Comparison of ENCODE assay signal across 8 cellular contexts in the genomic region with DNA sequence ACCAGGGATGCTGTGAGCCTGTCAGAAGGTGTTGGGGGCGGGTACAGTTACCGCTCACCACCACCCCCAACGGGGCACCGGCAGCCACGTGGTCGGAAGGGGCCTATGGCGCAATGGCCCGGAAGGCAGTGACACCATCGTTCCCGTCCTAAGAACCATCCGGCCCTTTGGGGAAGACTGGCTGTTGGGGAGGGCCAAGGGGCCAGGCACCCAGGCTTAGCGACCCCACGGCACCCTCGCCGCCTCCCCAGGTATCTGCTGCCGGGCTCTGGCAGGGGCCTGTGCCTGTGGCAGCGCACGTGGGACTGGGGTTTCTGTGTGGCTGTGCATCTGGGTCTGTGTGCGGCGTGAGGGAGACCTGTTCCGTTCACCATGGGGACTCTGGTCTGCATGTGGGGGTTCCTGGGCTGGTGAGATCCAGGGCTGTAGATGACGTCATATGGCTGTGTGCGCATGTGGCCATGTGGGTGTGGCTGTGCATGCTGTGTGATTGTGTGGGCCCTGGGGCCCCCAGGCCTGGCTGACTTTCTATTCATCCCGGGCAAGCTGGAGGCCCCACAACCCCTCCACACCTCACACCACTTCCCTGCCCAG. TPM values are rescaled to one million over a fixed set of nuclear protein-coding genes. Genes with fewer than 3 reads are reported as not detected.
DNase-seq lines count a peak whose midpoint lies in the region; ATAC-seq, FAIRE-seq and TF ChIP-seq lines count a peak whose summit lies in the region.

No MANE protein-coding gene starts in this region.

- H3K9me3 Mint-ChIP-seq in activated naive CD4-positive, alpha-beta T cell treated with anti-CD3 and anti-CD28 coated beads for 36 hours = no peaks in the 10 kb centered on the region

- H3K27me3 ChIP-seq in muscle layer of duodenum (ENCODE audit: low read depth, low read length) (no peaks in the 10 kb centered on the region), suprapubic skin (no peaks in the 10 kb centered on the region)

- H3K36me3 ChIP-seq in muscle layer of duodenum (ENCODE audit: control insufficient read depth in 1 of 2, insufficient read depth in 2 of 2, low read length in 2 of 2) (no peaks in the 10 kb centered on the region), suprapubic skin (no peaks in the 10 kb centered on the region)

- 61% methylated on average over 12 of the region's 24 CpGs for WGBS in suprapubic skin

- TF ChIP-seq POLR2A in GM12892 (IDR thresholded peaks at IDR 0.05; ENCODE audit: low read depth, low read length) (peak; percentile 69; the same call in 1 of the 2 replicates), suprapubic skin (IDR thresholded peaks at IDR 0.05) (peak in 1 of 2 donors; percentile 19)

- peak overlapping the region; percentile 56 for H3K27ac ChIP-seq in muscle layer of duodenum (ENCODE audit: low read length)
- H3K27ac ChIP-seq in suprapubic skin = peak overlapping the region; percentile 15

- FAIRE-seq in GM12892 (lab: Jason Lieb, UNC) = peak; percentile 96

- no peak for TF ChIP-seq CTCF in suprapubic skin (IDR thresholded peaks at IDR 0.05)

- peaks cover 0 to 4% of the 10 kb centered on the region in 2 donors for H3K4me1 ChIP-seq in muscle layer of duodenum (ENCODE audit: control insufficient read depth in 1 of 2, insufficient read depth in 2 of 2, low read length in 2 of 2)
- H3K4me1 ChIP-seq in suprapubic skin = peaks cover 20% of the 10 kb centered on the region

- H3K27me3 Mint-ChIP-seq in activated naive CD4-positive, alpha-beta T cell treated with anti-CD3 and anti-CD28 coated beads for 36 hours (ENCODE audit: low read depth) = no peaks in the 10 kb centered on the region

- CTCF ChIA-PET in activated naive CD4-positive, alpha-beta T cell treated with anti-CD3 and anti-CD28 coated beads for 36 hours (lab: Charles Lee) = interaction anchor here (0.6 to 3.4 kb wide), 2 partner anchors 21 to 38 kb away, joined by 4 to 74 read pairs; a partner anchor contains a TSS

- H3K4me3 ChIP-seq in muscle layer of duodenum (ENCODE audit: low read depth in 1 of 2, low read length in 2 of 2) (peak overlapping the region; percentile 50 to 53), suprapubic skin (peak overlapping the region; percentile 36)

- TF ChIP-seq EP300 in suprapubic skin (IDR thresholded peaks at IDR 0.05) = no peak

- H3K9me3 ChIP-seq in muscle layer of duodenum (ENCODE audit: control insufficient read depth in 1 of 2, low read length in 2 of 2) (no peaks in the 10 kb centered on the region), suprapubic skin (no peaks in the 10 kb centered on the region)

- ATAC-seq in HG02678 (IDR thresholded peaks at IDR 0.05; ENCODE audit: unreplicated experiment) = peak; percentile 76

- H3K4me1 Mint-ChIP-seq in activated naive CD4-positive, alpha-beta T cell treated with anti-CD3 and anti-CD28 coated beads for 36 hours (ENCODE audit: low read depth) = peaks cover 42% of the 10 kb centered on the region

- H3K27ac Mint-ChIP-seq in activated naive CD4-positive, alpha-beta T cell treated with anti-CD3 and anti-CD28 coated beads for 36 hours = peak overlapping the region; percentile 98

- DNase-seq in GM12892 (ENCODE audit: insufficient read length) = peak; percentile 81
- peak; percentile 35 for DNase-seq in SK-N-DZ (ENCODE audit: low spot score)
- DNase-seq in activated naive CD4-positive, alpha-beta T cell treated with anti-CD3 and anti-CD28 coated beads for 36 hours = peak; percentile 92
- DNase-seq in suprapubic skin (ENCODE audit: low spot score in 2 of 2) = no peak
- no peak for DNase-seq in NCI-H187 (lab: John Stamatoyannopoulos, UW)
- no peak for DNase-seq in NCI-H2029 (lab: John Stamatoyannopoulos, UW)

- intact Hi-C loops in activated naive CD4-positive, alpha-beta T cell treated with anti-CD3 and anti-CD28 coated beads for 36 hours (cut with micrococcal nuclease) = loop anchor here (5.0 to 10.0 kb wide), 3 partner anchors 326 to 661 kb away; a partner anchor contains a TSS

- peak overlapping the region; percentile 99 for H3K4me3 Mint-ChIP-seq in activated naive CD4-positive, alpha-beta T cell treated with anti-CD3 and anti-CD28 coated beads for 36 hours

- peaks cover 61% of the 10 kb centered on the region for H3K36me3 Mint-ChIP-seq in activated naive CD4-positive, alpha-beta T cell treated with anti-CD3 and anti-CD28 coated beads for 36 hours (ENCODE audit: low read depth)

RNA-seq across cellular contexts. Expression of a gene that starts 0.7 kb away (rescaled TPM):
- not detected for polyA plus RNA-seq in GM12892 (2012; ENCODE audit: missing spikeins)
- polyA plus RNA-seq in SK-N-DZ (2014; cell fraction: cytosol; rRNA removed) = not detected in 2 replicates
- polyA plus RNA-seq in SK-N-DZ (2014; cell fraction: nucleus; rRNA removed) = not detected in 2 replicates
- 10 to 100 TPM in 1 of 2 experiments, 1 to 10 TPM in 1; 8.9 to 11.2 TPM for total RNA-seq in activated naive CD4-positive, alpha-beta T cell treated with anti-CD3 and anti-CD28 coated beads for 36 hours
- total RNA-seq in suprapubic skin = under 1 TPM in 1 of 4 donors, not detected in 3; 0.34 TPM

RNA-seq across cellular contexts. Expression of a gene that starts 19.4 kb away (rescaled TPM):
- 1.2 TPM for polyA plus RNA-seq in GM12892 (2012; ENCODE audit: missing spikeins)
- polyA plus RNA-seq in SK-N-DZ (2014; cell fraction: cytosol; rRNA removed) = not detected in 2 replicates
- 0.04 TPM in 1 of 2 replicates, not detected in the other for polyA plus RNA-seq in SK-N-DZ (2014; cell fraction: nucleus; rRNA removed)
- total RNA-seq in activated naive CD4-positive, alpha-beta T cell treated with anti-CD3 and anti-CD28 coated beads for 36 hours = 100 to 1,000 TPM; 111 to 115 TPM
- total RNA-seq in suprapubic skin = 10 to 100 TPM in 1 of 4 donors, 1 to 10 TPM in 3; 4.2 to 15.3 (median 8.5) TPM

RNA-seq across cellular contexts. Expression of a gene that starts 23.4 kb away (rescaled TPM):
- polyA plus RNA-seq in GM12892 (2012; ENCODE audit: missing spikeins) = 4.7 TPM
- 3.2 and 4.1 TPM in 2 replicates for polyA plus RNA-seq in SK-N-DZ (2014; cell fraction: cytosol; rRNA removed)
- polyA plus RNA-seq in SK-N-DZ (2014; cell fraction: nucleus; rRNA removed) = 7.9 and 11.9 TPM in 2 replicates
- total RNA-seq in activated naive CD4-positive, alpha-beta T cell treated with anti-CD3 and anti-CD28 coated beads for 36 hours = 1 to 10 TPM; 2.1 to 3.8 TPM
- 10 to 100 TPM; 16.3 to 22.8 (median 20.6) TPM for total RNA-seq in suprapubic skin

Comparison
In these comparisons a context has a peak if more than half of its experiments do, and no peak if none do; other contexts are left out.
1. DNase-seq: peak in GM12892 (single experiment), SK-N-DZ (single experiment) and activated naive CD4-positive, alpha-beta T cell treated with anti-CD3 and anti-CD28 coated beads for 36 hours (single experiment); none in suprapubic skin (0 of 2), NCI-H187 (0 of 2) and NCI-H2029 (single experiment).
2. RNA of a gene that starts 0.7 kb away (total RNA-seq): 8.9 to 11.2 TPM in activated naive CD4-positive, alpha-beta T cell treated with anti-CD3 and anti-CD28 coated beads for 36 hours; 0.34 TPM in suprapubic skin; every median in the first group is over 4 times any median in the second.
3. RNA of a gene that starts 19.4 kb away (total RNA-seq): 111 to 115 TPM in activated naive CD4-positive, alpha-beta T cell treated with anti-CD3 and anti-CD28 coated beads for 36 hours; 4.2 to 15.3 TPM in suprapubic skin; every median in the first group is over 4 times any median in the second.